In the genomic region with DNA sequence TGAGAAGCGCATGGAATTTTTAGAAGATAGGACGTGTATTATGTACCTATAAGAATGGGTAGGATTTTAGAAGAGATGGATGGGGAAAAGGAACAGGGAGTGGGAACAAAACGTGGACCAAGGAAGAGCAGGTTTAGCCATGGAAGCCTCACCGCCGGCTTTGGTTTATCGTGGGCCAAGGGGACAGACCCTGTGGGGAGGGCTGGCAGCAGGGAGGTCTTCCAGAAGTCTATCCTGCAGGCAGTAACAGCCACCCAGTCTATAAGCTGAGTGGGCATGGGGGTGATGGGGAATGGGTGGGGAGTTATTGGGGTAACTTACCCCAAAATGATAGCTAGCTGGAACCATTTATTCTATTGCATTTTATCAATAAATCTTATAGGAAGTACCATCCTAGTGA, we compare ENCODE assay signal across 23 cellular contexts. TPM values are rescaled to one million over a fixed set of nuclear protein-coding genes. Genes with fewer than 3 reads are reported as not detected.
A peak's percentile ranks its signal among the peaks of the same experiment; 100 is the strongest.
DNase-seq lines count a peak whose midpoint lies in the region; ATAC-seq and TF ChIP-seq lines count a peak whose summit lies in the region.
"Had no signal": no experiment of that assay in that cellular context is flagged by ENCODE, and none has a peak within 500 bp of the region (broad histone marks: within the 10 kb centered on the region; RNA-seq: fewer than 3 reads in every experiment).

No MANE protein-coding gene starts in this region.

- peaks cover 100% of the 10 kb centered on the region for H3K4me1 ChIP-seq in CD4-positive, alpha-beta memory T cell (ENCODE audit: insufficient read depth, low read length)
- H3K4me1 ChIP-seq in breast epithelium = no peaks in the 10 kb centered on the region
- H3K4me1 ChIP-seq: parathyroid adenoma, sigmoid colon had no signal

- intact Hi-C loops in CD14-positive monocyte (cut with micrococcal nuclease) (no loop called here), breast epithelium (cut with DNase I; ENCODE audit: low total_unique reads) (no loop called here)
- intact Hi-C loops in CD4-positive, alpha-beta memory T cell (cut with micrococcal nuclease) = no loop called here
- intact Hi-C loops in activated CD8-positive, alpha-beta T cell treated with anti-CD3 and anti-CD28 coated beads for 36 hours (cut with micrococcal nuclease) = loop anchor here (5.0 kb wide), 1 partner anchor 82 kb away; no protein-coding TSS in a partner anchor

- H3K27ac Mint-ChIP-seq in CD14-positive monocyte = peak overlapping the region in 6 of 7 donors; percentile 3 to 88 (median 78)
- H3K27ac Mint-ChIP-seq in CD4-positive, alpha-beta memory T cell = peak overlapping the region in 6 of 7 donors; percentile 97 to 100 (median 98)
- H3K27ac Mint-ChIP-seq in activated CD8-positive, alpha-beta T cell treated with anti-CD3 and anti-CD28 coated beads for 36 hours = peak overlapping the region; percentile 95
- H3K27ac Mint-ChIP-seq in memory B cell = peak overlapping the region; percentile 99

- peaks cover 15% of the 10 kb centered on the region for H3K36me3 ChIP-seq in CD4-positive, alpha-beta memory T cell (ENCODE audit: insufficient read depth, low read length)
- no peaks in the 10 kb centered on the region for H3K36me3 ChIP-seq in breast epithelium
- H3K36me3 ChIP-seq: sigmoid colon, WERI-Rb-1 had no signal

- in situ Hi-C loops in ACHN (cut with HindIII; ENCODE audit: low pct_ligation_motif_present, low pct_unique_long_range_greater_than_20kb, low sequenced_read_pairs) = no loop called here

- no peaks in the 10 kb centered on the region for H3K9me3 ChIP-seq in CD4-positive, alpha-beta memory T cell (ENCODE audit: control insufficient read depth in 1 of 2, low read length in 2 of 2)
- H3K9me3 ChIP-seq in breast epithelium = no peaks in the 10 kb centered on the region
- H3K9me3 ChIP-seq: sigmoid colon had no signal

- H3K36me3 Mint-ChIP-seq in CD14-positive monocyte (peaks cover 65 to 82% of the 10 kb centered on the region in 2 donors), memory B cell (peaks cover 39% of the 10 kb centered on the region)
- peaks cover 69 to 72% of the 10 kb centered on the region in 2 donors for H3K36me3 Mint-ChIP-seq in CD4-positive, alpha-beta memory T cell
- H3K36me3 Mint-ChIP-seq in activated CD8-positive, alpha-beta T cell treated with anti-CD3 and anti-CD28 coated beads for 36 hours (ENCODE audit: low read depth) = peaks cover 86% of the 10 kb centered on the region

- H3K27me3 Mint-ChIP-seq in CD14-positive monocyte (ENCODE audit: low read depth in 3 of 3) (no peaks in the 10 kb centered on the region), memory B cell (no peaks in the 10 kb centered on the region)
- H3K27me3 Mint-ChIP-seq in CD4-positive, alpha-beta memory T cell = no peaks in the 10 kb centered on the region
- no peaks in the 10 kb centered on the region for H3K27me3 Mint-ChIP-seq in activated CD8-positive, alpha-beta T cell treated with anti-CD3 and anti-CD28 coated beads for 36 hours

- H3K4me3 Mint-ChIP-seq in CD14-positive monocyte (no peak overlapping the region), memory B cell (peak overlapping the region; percentile 6)
- peak overlapping the region; percentile 50 to 89 (median 81) for H3K4me3 Mint-ChIP-seq in CD4-positive, alpha-beta memory T cell
- peak overlapping the region; percentile 42 for H3K4me3 Mint-ChIP-seq in activated CD8-positive, alpha-beta T cell treated with anti-CD3 and anti-CD28 coated beads for 36 hours

- peak overlapping the region in 1 of 2 donors; percentile 29 for H3K4me3 ChIP-seq in CD4-positive, alpha-beta memory T cell (ENCODE audit: low read length in 2 of 2)
- no peak overlapping the region for H3K4me3 ChIP-seq in breast epithelium
- H3K4me3 ChIP-seq: hepatocyte, lung, sigmoid colon had no signal

- CTCF ChIA-PET in CD4-positive, alpha-beta memory T cell (lab: Charles Lee; ENCODE audit: partially characterized antibody) = interaction anchor here (1.0 to 4.6 kb wide), 8 partner anchors 9 to 144 kb away, joined by 3 to 27 read pairs (median 8); no protein-coding TSS in a partner anchor
- CTCF ChIA-PET in activated CD8-positive, alpha-beta T cell treated with anti-CD3 and anti-CD28 coated beads for 36 hours (lab: Charles Lee) = interaction anchor here (0.7 to 5.0 kb wide), 6 partner anchors 8 to 143 kb away, joined by 3 to 36 read pairs (median 8); no protein-coding TSS in a partner anchor

- H3K27ac ChIP-seq in CD4-positive, alpha-beta memory T cell (ENCODE audit: low read depth, low read length) = peak overlapping the region; percentile 96
- no peak overlapping the region for H3K27ac ChIP-seq in breast epithelium
- H3K27ac ChIP-seq: epithelial cell of prostate, hepatocyte, parathyroid adenoma, sigmoid colon, WERI-Rb-1 had no signal

- DNase-seq in CD14-positive monocyte (ENCODE audit: low spot score) = no peak
- no peak for DNase-seq in CD4-positive, alpha-beta memory T cell
- DNase-seq in activated CD8-positive, alpha-beta T cell treated with anti-CD3 and anti-CD28 coated beads for 36 hours = no peak
- DNase-seq in memory B cell (ENCODE audit: low spot score in 2 of 2) = no peak
- DNase-seq in occipital lobe (lab: John Stamatoyannopoulos, UW) = no peak
- no peak for DNase-seq in breast epithelium (ENCODE audit: low spot score in 2 of 2)
- DNase-seq in ACHN = no peak
- no peak for DNase-seq in NCI-H2029 (lab: John Stamatoyannopoulos, UW)
- DNase-seq: AML-193, dermis blood vessel endothelial cell, foreskin fibroblast, islet precursor cell, Karpas-422, NCI-H1105 treated with DMSO at 0.1 percent for 48 hours, NCI-H526, Right ventricle myocardium superior, WERI-Rb-1 had no signal

- no peak for TF ChIP-seq CTCF in CD14-positive monocyte (IDR thresholded peaks at IDR 0.05)
- TF ChIP-seq CTCF in activated CD8-positive, alpha-beta T cell treated with anti-CD3 and anti-CD28 coated beads for 36 hours (IDR thresholded peaks at IDR 0.05) = no peak
- TF ChIP-seq CTCF in breast epithelium (IDR thresholded peaks at IDR 0.05) = no peak

- TF ChIP-seq POLR2A in breast epithelium (IDR thresholded peaks at IDR 0.05) = no peak

- POLR2A ChIA-PET in CD4-positive, alpha-beta memory T cell (lab: Charles Lee; ENCODE audit: partially characterized antibody) = interaction anchor here (0.8 to 40.8 kb wide), 8 partner anchors 4 to 201 kb away, joined by 3 to 2673 read pairs (median 8); partner anchors contain the start of gene IKZF1
- POLR2A ChIA-PET in activated CD8-positive, alpha-beta T cell treated with anti-CD3 and anti-CD28 coated beads for 36 hours (lab: Charles Lee) = interaction anchor here (1.0 to 40.7 kb wide), 8 partner anchors 1 to 143 kb away, joined by 3 to 1646 read pairs (median 26); partner anchors contain the start of gene IKZF1

- ATAC-seq in activated CD8-positive, alpha-beta T cell treated with anti-CD3 and anti-CD28 coated beads for 36 hours = no peak
- no peak for ATAC-seq in memory B cell (ENCODE audit: low read depth)

- H3K4me1 Mint-ChIP-seq in CD14-positive monocyte = peaks cover 68% of the 10 kb centered on the region
- H3K4me1 Mint-ChIP-seq in CD4-positive, alpha-beta memory T cell = peaks cover 78 to 93% (median 88%) of the 10 kb centered on the region in 4 donors
- peaks cover 94% of the 10 kb centered on the region for H3K4me1 Mint-ChIP-seq in activated CD8-positive, alpha-beta T cell treated with anti-CD3 and anti-CD28 coated beads for 36 hours (ENCODE audit: low read depth)
- H3K4me1 Mint-ChIP-seq in memory B cell = peaks cover 55% of the 10 kb centered on the region

- H3K9me3 Mint-ChIP-seq in CD14-positive monocyte (no peaks in the 10 kb centered on the region), memory B cell (no peaks in the 10 kb centered on the region)
- H3K9me3 Mint-ChIP-seq in CD4-positive, alpha-beta memory T cell = peaks cover 0 to 4% (median 0%) of the 10 kb centered on the region in 8 donors
- no peaks in the 10 kb centered on the region for H3K9me3 Mint-ChIP-seq in activated CD8-positive, alpha-beta T cell treated with anti-CD3 and anti-CD28 coated beads for 36 hours

- no peaks in the 10 kb centered on the region for H3K27me3 ChIP-seq in CD4-positive, alpha-beta memory T cell (ENCODE audit: insufficient read depth, low read length)
- peaks cover 0 to 3% of the 10 kb centered on the region in 2 donors for H3K27me3 ChIP-seq in breast epithelium
- H3K27me3 ChIP-seq: sigmoid colon had no signal

RNA-seq across cellular contexts. Expression of gene IKZF1, which starts 44.9 kb away (rescaled TPM):
- polyA plus RNA-seq in CD14-positive monocyte = 10 to 100 TPM; 38.4 to 80.2 TPM
- total RNA-seq in CD4-positive, alpha-beta memory T cell = 100 to 1,000 TPM; 474 to 479 TPM
- 100 to 1,000 TPM; 116 to 288 TPM for polyA plus RNA-seq in CD4-positive, alpha-beta memory T cell
- 100 to 1,000 TPM; 277 to 295 TPM for total RNA-seq in activated CD8-positive, alpha-beta T cell treated with anti-CD3 and anti-CD28 coated beads for 36 hours
- total RNA-seq in occipital lobe = 2.3 TPM
- total RNA-seq in breast epithelium = 10 to 100 TPM; 14.2 to 21.4 (median 21.3) TPM
- total RNA-seq: HT-29 had no signal

Comparison
In these comparisons a context has a peak if more than half of its experiments do, and no peak if none do; other contexts are left out.
1. H3K4me3 Mint-ChIP-seq: peak in CD4-positive, alpha-beta memory T cell (8 of 8), activated CD8-positive, alpha-beta T cell treated with anti-CD3 and anti-CD28 coated beads for 36 hours (single experiment) and memory B cell (single experiment); none in CD14-positive monocyte (0 of 2).
2. RNA of gene IKZF1, which starts 44.9 kb away (total RNA-seq): 474 to 479 TPM in CD4-positive, alpha-beta memory T cell and 277 to 295 TPM in activated CD8-positive, alpha-beta T cell treated with anti-CD3 and anti-CD28 coated beads for 36 hours; 14.2 to 21.4 TPM in breast epithelium and 2.3 TPM in occipital lobe (single experiment); every median in the first group is over 10 times any median in the second.
3. Peak in every context shown above with its lines, with median percentiles within 50 percentile points of each other: H3K27ac Mint-ChIP-seq.